8 cellular contexts compared by ENCODE assay signal in genomic region chr7:42691030-42691639, GRCh38.
DNase-seq lines count a peak whose midpoint lies in the region; ATAC-seq and TF ChIP-seq lines count a peak whose summit lies in the region.

No MANE protein-coding gene starts in this region.

- DNase-seq in G401 (ENCODE audit: low spot score) = peak; percentile 17
- DNase-seq in M059J (ENCODE audit: low read depth) = peak; percentile 66
- peak; percentile 76 for DNase-seq in choroid plexus epithelial cell (ENCODE audit: low read depth)
- no peak for DNase-seq in mesothelial cell of epicardium (ENCODE audit: low spot score in 2 of 2, unreplicated experiment in 2 of 2)
- DNase-seq in stimulated activated CD4-positive, alpha-beta T cell treated with anti-CD3 and anti-CD28 coated beads, Interleukin-12 subunit alpha, Interleukin-12 subunit beta, amount 100 ng/mL, for 4 hours = no peak

- H3K36me3 Mint-ChIP-seq in mesothelial cell of epicardium = no peaks in the 10 kb centered on the region

- peak overlapping the region; percentile 24 for H3K27ac Mint-ChIP-seq in mesothelial cell of epicardium

- in situ Hi-C loops in G401 (cut with HindIII; ENCODE audit: low sequenced_read_pairs) = no loop called here

- H3K4me3 Mint-ChIP-seq in mesothelial cell of epicardium = no peak overlapping the region

- H3K4me1 Mint-ChIP-seq in mesothelial cell of epicardium = peaks cover 52% of the 10 kb centered on the region

- ATAC-seq in GM21723 (IDR thresholded peaks at IDR 0.05; ENCODE audit: unreplicated experiment) (no peak), GM21717 (IDR thresholded peaks at IDR 0.05; ENCODE audit: unreplicated experiment) (no peak), HG03432 (IDR thresholded peaks at IDR 0.05; ENCODE audit: unreplicated experiment) (no peak)

- no peaks in the 10 kb centered on the region for H3K27me3 Mint-ChIP-seq in mesothelial cell of epicardium (ENCODE audit: low read depth)

- H3K9me3 Mint-ChIP-seq in mesothelial cell of epicardium = peaks cover 7% of the 10 kb centered on the region

- TF ChIP-seq CTCF in choroid plexus epithelial cell (conservative IDR thresholded peaks at IDR 0.05; ENCODE audit: low read depth, low read length) = peak; percentile 73
- peak; percentile 64 for TF ChIP-seq CTCF in mesothelial cell of epicardium (IDR thresholded peaks at IDR 0.05; ENCODE audit: unreplicated experiment)

- H3K4me3 ChIP-seq in choroid plexus epithelial cell (ENCODE audit: low read depth, low read length) = no peak overlapping the region

Comparison
In these comparisons a context has a peak if more than half of its experiments do, and no peak if none do; other contexts are left out.
1. DNase-seq: peak in G401 (single experiment), M059J (single experiment) and choroid plexus epithelial cell (single experiment); none in mesothelial cell of epicardium (0 of 2) and stimulated activated CD4-positive, alpha-beta T cell treated with anti-CD3 and anti-CD28 coated beads, Interleukin-12 subunit alpha, Interleukin-12 subunit beta, amount 100 ng/mL, for 4 hours (single experiment).